ENCODE assay signal across 8 cellular contexts in genomic region chr5:172886974-172887491, GRCh38. TPM values are rescaled to one million over a fixed set of nuclear protein-coding genes. Genes with fewer than 3 reads are reported as not detected.
A peak's percentile ranks its signal among the peaks of the same experiment; 100 is the strongest.
DNase-seq lines count a peak whose midpoint lies in the region; ATAC-seq, FAIRE-seq and TF ChIP-seq lines count a peak whose summit lies in the region.
"Had no signal": no experiment of that assay in that cellular context is flagged by ENCODE, and none has a peak within 500 bp of the region (broad histone marks: within the 10 kb centered on the region; RNA-seq: fewer than 3 reads in every experiment).

No MANE protein-coding gene starts in this region.

- H3K9me3 ChIP-seq in esophagus muscularis mucosa (no peaks in the 10 kb centered on the region), muscle layer of colon (ENCODE audit: low read length) (no peaks in the 10 kb centered on the region), uterus (no peaks in the 10 kb centered on the region)

- WGBS in esophagus muscularis mucosa: 38% methylated on average over 15 of the region's 17 CpGs

- DNase-seq in RCC 7860 (ENCODE audit: low spot score): peak; percentile 44
- no peak for DNase-seq in esophagus muscularis mucosa (ENCODE audit: extremely low spot score)
- DNase-seq in uterus: peak; percentile 86 to 92
- no peak for DNase-seq in NCI-H187 (lab: John Stamatoyannopoulos, UW)
- DNase-seq in activated CD8-positive, alpha-beta memory T cell treated with anti-CD3 and anti-CD28 coated beads, Interleukin-2, amount 50 U/mL, for 48 hours: no peak
- DNase-seq: NCI-H345 had no signal

- H3K9ac ChIP-seq in muscle layer of colon (ENCODE audit: low read length): peak overlapping the region; percentile 62

- TF ChIP-seq POLR2A in esophagus muscularis mucosa (IDR thresholded peaks at IDR 0.05; ENCODE audit: low read depth) (no peak), uterus (IDR thresholded peaks at IDR 0.05) (peak; percentile 12 to 64)

- peaks cover 0 to 20% (median 15%) of the 10 kb centered on the region in 4 donors for H3K36me3 ChIP-seq in esophagus muscularis mucosa
- peaks cover 25% of the 10 kb centered on the region for H3K36me3 ChIP-seq in muscle layer of colon (ENCODE audit: insufficient read depth, low read length)
- no peaks in the 10 kb centered on the region for H3K36me3 ChIP-seq in uterus

- TF ChIP-seq CTCF in esophagus muscularis mucosa (IDR thresholded peaks at IDR 0.05) (no peak), uterus (IDR thresholded peaks at IDR 0.05) (no peak)

- H3K27me3 ChIP-seq in esophagus muscularis mucosa (no peaks in the 10 kb centered on the region), muscle layer of colon (ENCODE audit: control insufficient read depth in 1 of 2, insufficient read depth in 2 of 2, low read length in 2 of 2) (no peaks in the 10 kb centered on the region), uterus (no peaks in the 10 kb centered on the region)

- H3K4me3 ChIP-seq in esophagus muscularis mucosa (peak overlapping the region in 3 of 4 donors; percentile 1 to 31 (median 20)), muscle layer of colon (ENCODE audit: low read depth in 1 of 2, low read length in 2 of 2) (peak overlapping the region; percentile 10 to 39), uterus (peak overlapping the region; percentile 1 to 7)

- intact Hi-C loops in esophagus muscularis mucosa (cut with DNase I): no loop called here
- intact Hi-C loops in uterus (cut with DNase I; ENCODE audit: low total_unique reads): no loop called here

- TF ChIP-seq EP300 in esophagus muscularis mucosa (IDR thresholded peaks at IDR 0.05): peak; percentile 91

- H3K4me1 ChIP-seq in esophagus muscularis mucosa (peaks cover 49 to 70% (median 63%) of the 10 kb centered on the region in 4 donors), muscle layer of colon (ENCODE audit: insufficient read depth, low read length) (peaks cover 34% of the 10 kb centered on the region), uterus (peaks cover 0 to 9% of the 10 kb centered on the region in 2 donors)

- ATAC-seq in GM21528 (IDR thresholded peaks at IDR 0.05; ENCODE audit: low FRiP score, unreplicated experiment): no peak

- FAIRE-seq in RCC 7860 (lab: Jason Lieb, UNC): no peak

- peak overlapping the region; percentile 89 to 99 (median 94) for H3K27ac ChIP-seq in esophagus muscularis mucosa (replicated peaks in 1 of 4)
- peak overlapping the region; percentile 86 for H3K27ac ChIP-seq in muscle layer of colon (ENCODE audit: low read depth, low read length)
- peak overlapping the region; percentile 90 to 95 for H3K27ac ChIP-seq in uterus

RNA-seq across cellular contexts. Expression of gene ERGIC1, which starts 53.0 kb away (rescaled TPM):
- 100 to 1,000 TPM; 105 to 161 (median 145) TPM for total RNA-seq in esophagus muscularis mucosa
- 100 to 1,000 TPM in 1 of 4 donors, 10 to 100 TPM in 3; 34.8 to 130 (median 67.7) TPM for total RNA-seq in uterus

Comparison
In these comparisons a context has a peak if more than half of its experiments do, and no peak if none do; other contexts are left out.
1. DNase-seq: peak in RCC 7860 (single experiment) and uterus (2 of 2); none in esophagus muscularis mucosa (single experiment), NCI-H187 (0 of 2) and activated CD8-positive, alpha-beta memory T cell treated with anti-CD3 and anti-CD28 coated beads, Interleukin-2, amount 50 U/mL, for 48 hours (single experiment).
2. Peak in every context shown above with its lines, with median percentiles within 50 percentile points of each other: H3K27ac ChIP-seq and H3K4me3 ChIP-seq.